Comparison of ENCODE assay signal across 1 cellular context in the genomic region with DNA sequence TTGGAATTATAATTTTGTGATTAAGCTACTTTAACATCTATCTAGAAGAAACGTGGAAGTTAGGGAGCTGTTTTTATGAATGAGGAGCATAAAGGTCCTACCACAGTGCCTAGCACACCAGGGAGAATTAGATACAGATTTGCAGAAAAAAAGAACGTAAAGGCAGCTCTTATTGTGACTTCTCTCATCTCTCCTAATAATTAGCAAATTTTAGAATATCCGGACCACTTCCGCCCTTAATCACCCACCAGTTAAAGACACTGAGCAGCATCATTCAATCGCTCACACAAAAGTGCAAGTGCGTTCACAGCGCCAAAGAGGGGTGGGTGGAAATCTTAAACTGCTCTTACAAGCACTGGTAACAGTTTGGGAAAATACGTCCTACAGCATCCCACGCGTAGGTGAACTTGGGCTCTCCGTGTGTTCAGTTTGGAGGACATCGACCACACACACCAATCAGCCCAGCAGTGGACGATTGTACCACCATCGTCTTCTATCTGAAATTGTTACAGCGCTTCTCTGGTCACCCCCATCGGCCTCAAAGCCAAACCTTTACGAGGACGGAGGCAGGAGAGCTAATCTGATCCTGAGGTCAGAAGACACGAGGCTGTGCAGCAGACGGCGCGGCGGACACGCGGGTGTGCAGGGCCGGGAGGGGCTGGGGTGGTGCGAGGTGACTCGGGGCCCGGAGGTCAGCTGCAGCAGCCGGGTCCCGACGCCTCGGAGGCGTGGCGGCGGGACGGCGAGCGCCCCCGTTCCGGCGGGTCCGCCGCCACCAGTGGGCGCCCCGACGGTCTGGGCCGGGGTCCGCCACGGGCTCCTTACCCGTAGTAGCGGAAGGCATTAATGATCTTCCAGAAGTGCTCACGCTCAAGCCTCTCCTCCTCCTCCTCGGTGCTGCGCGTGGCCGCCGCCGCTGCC.
TF ChIP-seq lines count a peak whose summit lies in the region.

No MANE protein-coding gene starts in this region.

TF ChIP-seq in K562, 482 proteins besides CTCF, POLR2A, EP300 and RAD21 (continues in another document):
- TF ChIP-seq, protein P1, sequence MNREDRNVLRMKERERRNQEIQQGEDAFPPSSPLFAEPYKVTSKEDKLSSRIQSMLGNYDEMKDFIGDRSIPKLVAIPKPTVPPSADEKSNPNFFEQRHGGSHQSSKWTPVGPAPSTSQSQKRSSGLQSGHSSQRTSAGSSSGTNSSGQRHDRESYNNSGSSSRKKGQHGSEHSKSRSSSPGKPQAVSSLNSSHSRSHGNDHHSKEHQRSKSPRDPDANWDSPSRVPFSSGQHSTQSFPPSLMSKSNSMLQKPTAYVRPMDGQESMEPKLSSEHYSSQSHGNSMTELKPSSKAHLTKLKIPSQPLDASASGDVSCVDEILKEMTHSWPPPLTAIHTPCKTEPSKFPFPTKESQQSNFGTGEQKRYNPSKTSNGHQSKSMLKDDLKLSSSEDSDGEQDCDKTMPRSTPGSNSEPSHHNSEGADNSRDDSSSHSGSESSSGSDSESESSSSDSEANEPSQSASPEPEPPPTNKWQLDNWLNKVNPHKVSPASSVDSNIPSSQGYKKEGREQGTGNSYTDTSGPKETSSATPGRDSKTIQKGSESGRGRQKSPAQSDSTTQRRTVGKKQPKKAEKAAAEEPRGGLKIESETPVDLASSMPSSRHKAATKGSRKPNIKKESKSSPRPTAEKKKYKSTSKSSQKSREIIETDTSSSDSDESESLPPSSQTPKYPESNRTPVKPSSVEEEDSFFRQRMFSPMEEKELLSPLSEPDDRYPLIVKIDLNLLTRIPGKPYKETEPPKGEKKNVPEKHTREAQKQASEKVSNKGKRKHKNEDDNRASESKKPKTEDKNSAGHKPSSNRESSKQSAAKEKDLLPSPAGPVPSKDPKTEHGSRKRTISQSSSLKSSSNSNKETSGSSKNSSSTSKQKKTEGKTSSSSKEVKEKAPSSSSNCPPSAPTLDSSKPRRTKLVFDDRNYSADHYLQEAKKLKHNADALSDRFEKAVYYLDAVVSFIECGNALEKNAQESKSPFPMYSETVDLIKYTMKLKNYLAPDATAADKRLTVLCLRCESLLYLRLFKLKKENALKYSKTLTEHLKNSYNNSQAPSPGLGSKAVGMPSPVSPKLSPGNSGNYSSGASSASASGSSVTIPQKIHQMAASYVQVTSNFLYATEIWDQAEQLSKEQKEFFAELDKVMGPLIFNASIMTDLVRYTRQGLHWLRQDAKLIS (CRISPR knock-in tag; IDR thresholded peaks at IDR 0.05): 0 out of 2 replicates have a peak, but pooled peaks have one; percentile 66
- TF ChIP-seq SMARCE1 (IDR thresholded peaks at IDR 0.05) (0 out of 2 replicates have a peak, but pooled peaks have one; percentile 42), ZNF282 (CRISPR knock-in tag; IDR thresholded peaks at IDR 0.05) (0 out of 2 replicates have a peak, but pooled peaks have one; percentile 29), ZNF253 (CRISPR knock-in tag; conservative IDR thresholded peaks at IDR 0.05) (no peak), HINFP (tag; conservative IDR thresholded peaks at IDR 0.05; ENCODE audit: low read depth) (no peak), VEZF1 (CRISPR knock-in tag; IDR thresholded peaks at IDR 0.05) (peak; percentile 70), ZNF586 (CRISPR knock-in tag; conservative IDR thresholded peaks at IDR 0.05) (no peak), E2F6 (IDR thresholded peaks at IDR 0.05; ENCODE audit: borderline replicate concordance in 1 of 2, extremely low read depth in 1 of 2, insufficient read depth in 1 of 2, insufficient read length in 1 of 2, low read depth in 1 of 2, low read length in 1 of 2, poor library complexity in 1 of 2, severe bottlenecking in 1 of 2) (peak; percentile 94 to 97), TBL1XR1 (IDR thresholded peaks at IDR 0.05; ENCODE audit: low read length in 2 of 2) (peak in 1 of 2 experiments; percentile 39; a peak in 1 of 4 replicates), ASH1L (IDR thresholded peaks at IDR 0.05; ENCODE audit: borderline replicate concordance, low read depth, partially characterized antibody) (no peak), ZBTB26 (CRISPR knock-in tag; IDR thresholded peaks at IDR 0.05) (no peak), TRIM25 (IDR thresholded peaks at IDR 0.05; ENCODE audit: borderline replicate concordance) (no peak), WHSC1 (IDR thresholded peaks at IDR 0.05; ENCODE audit: low read length) (no peak), TBP (optimal IDR thresholded peaks at IDR 0.05; ENCODE audit: low read depth, low read length) (peak; percentile 36), EGR1 (conservative IDR thresholded peaks at IDR 0.05) (0 out of 2 replicates have a peak, but pooled peaks have one; percentile 17), NCOR1 (IDR thresholded peaks at IDR 0.05) (peak; percentile 47), LCOR (CRISPR knock-in tag; IDR thresholded peaks at IDR 0.05) (0 out of 2 replicates have a peak, but pooled peaks have one; percentile 37), NFRKB (IDR thresholded peaks at IDR 0.05; ENCODE audit: low read depth) (no peak; the same call in 1 of the 2 replicates)
- TF ChIP-seq, protein P2, sequence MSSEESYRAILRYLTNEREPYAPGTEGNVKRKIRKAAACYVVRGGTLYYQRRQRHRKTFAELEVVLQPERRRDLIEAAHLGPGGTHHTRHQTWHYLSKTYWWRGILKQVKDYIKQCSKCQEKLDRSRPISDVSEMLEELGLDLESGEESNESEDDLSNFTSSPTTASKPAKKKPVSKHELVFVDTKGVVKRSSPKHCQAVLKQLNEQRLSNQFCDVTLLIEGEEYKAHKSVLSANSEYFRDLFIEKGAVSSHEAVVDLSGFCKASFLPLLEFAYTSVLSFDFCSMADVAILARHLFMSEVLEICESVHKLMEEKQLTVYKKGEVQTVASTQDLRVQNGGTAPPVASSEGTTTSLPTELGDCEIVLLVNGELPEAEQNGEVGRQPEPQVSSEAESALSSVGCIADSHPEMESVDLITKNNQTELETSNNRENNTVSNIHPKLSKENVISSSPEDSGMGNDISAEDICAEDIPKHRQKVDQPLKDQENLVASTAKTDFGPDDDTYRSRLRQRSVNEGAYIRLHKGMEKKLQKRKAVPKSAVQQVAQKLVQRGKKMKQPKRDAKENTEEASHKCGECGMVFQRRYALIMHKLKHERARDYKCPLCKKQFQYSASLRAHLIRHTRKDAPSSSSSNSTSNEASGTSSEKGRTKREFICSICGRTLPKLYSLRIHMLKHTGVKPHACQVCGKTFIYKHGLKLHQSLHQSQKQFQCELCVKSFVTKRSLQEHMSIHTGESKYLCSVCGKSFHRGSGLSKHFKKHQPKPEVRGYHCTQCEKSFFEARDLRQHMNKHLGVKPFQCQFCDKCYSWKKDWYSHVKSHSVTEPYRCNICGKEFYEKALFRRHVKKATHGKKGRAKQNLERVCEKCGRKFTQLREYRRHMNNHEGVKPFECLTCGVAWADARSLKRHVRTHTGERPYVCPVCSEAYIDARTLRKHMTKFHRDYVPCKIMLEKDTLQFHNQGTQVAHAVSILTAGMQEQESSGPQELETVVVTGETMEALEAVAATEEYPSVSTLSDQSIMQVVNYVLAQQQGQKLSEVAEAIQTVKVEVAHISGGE (CRISPR knock-in tag; IDR thresholded peaks at IDR 0.05): peak in 1 of 3 experiments; percentile 47; a peak in 1 of 6 replicates
- TF ChIP-seq, protein P3, sequence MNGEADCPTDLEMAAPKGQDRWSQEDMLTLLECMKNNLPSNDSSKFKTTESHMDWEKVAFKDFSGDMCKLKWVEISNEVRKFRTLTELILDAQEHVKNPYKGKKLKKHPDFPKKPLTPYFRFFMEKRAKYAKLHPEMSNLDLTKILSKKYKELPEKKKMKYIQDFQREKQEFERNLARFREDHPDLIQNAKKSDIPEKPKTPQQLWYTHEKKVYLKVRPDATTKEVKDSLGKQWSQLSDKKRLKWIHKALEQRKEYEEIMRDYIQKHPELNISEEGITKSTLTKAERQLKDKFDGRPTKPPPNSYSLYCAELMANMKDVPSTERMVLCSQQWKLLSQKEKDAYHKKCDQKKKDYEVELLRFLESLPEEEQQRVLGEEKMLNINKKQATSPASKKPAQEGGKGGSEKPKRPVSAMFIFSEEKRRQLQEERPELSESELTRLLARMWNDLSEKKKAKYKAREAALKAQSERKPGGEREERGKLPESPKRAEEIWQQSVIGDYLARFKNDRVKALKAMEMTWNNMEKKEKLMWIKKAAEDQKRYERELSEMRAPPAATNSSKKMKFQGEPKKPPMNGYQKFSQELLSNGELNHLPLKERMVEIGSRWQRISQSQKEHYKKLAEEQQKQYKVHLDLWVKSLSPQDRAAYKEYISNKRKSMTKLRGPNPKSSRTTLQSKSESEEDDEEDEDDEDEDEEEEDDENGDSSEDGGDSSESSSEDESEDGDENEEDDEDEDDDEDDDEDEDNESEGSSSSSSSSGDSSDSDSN (IDR thresholded peaks at IDR 0.05; ENCODE audit: borderline replicate concordance in 1 of 2, low read depth in 2 of 2, low read length in 2 of 2): 0 out of 4 replicates have a peak, but pooled peaks of 1 of the 2 experiments have one; percentile 62
